1 cellular context compared by ENCODE assay signal in the genomic region with DNA sequence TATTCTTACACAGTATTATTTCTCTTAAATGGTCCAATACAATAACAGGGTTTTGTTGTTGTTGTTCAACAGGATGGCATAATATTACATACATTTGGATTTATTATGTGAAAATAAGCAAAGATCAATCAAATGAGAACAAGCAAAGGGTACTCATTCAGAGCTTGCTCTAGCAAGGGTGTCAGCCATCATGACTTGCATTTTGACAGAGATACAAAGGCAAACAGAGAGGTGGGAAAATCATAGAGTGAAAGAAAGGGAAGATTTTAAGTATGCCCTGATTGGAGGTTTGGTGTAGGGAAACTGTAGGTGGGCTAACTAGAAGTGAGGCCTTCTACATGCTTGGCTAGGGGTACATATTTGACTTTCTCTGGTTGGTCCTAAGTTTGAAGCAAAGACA.
TF ChIP-seq lines count a peak whose summit lies in the region.

No MANE protein-coding gene starts in this region.

TF ChIP-seq in H1, 55 proteins besides CTCF, POLR2A, EP300 and RAD21 (continued from another document):
- TF ChIP-seq CHD7 (IDR thresholded peaks at IDR 0.05; ENCODE audit: insufficient replicate concordance, low read length), result no peak
- no peak for TF ChIP-seq CBX5 (IDR thresholded peaks at IDR 0.05; ENCODE audit: low read depth, low read length)
- no peak for TF ChIP-seq GTF2F1 (IDR thresholded peaks at IDR 0.05; ENCODE audit: borderline replicate concordance, low read depth, low read length)
- TF ChIP-seq HDAC6 (IDR thresholded peaks at IDR 0.05; ENCODE audit: low read depth, low read length), result no peak
- TF ChIP-seq SP1 (IDR thresholded peaks at IDR 0.05; ENCODE audit: low read depth, low read length), result no peak
- TF ChIP-seq SIRT6 (IDR thresholded peaks at IDR 0.05; ENCODE audit: low read length), result no peak
